1 cellular context compared by ENCODE assay signal in the genomic region with DNA sequence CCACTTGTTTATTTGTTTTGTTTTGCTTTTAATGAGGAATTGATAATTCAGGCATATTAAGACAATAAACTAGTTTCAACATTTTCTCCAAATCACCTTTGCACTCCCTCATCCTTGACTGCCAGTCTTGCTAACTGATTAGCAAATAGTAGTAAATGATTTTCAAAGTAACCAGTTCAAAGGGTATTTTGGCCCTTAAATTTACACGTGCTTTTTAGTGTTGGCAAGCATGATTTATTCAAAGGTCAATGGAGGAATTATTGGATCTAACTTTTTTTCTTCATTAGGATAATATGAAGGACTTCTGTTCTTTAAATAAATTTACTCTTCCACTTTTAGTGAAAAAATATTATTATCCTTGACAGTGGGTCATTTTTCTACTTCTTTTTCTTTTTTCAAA.
TF ChIP-seq lines count a peak whose summit lies in the region.

No MANE protein-coding gene starts in this region.

TF ChIP-seq in HepG2, 621 proteins besides CTCF, POLR2A, EP300 and RAD21 (continued from another document and continues in another):
- no peak for TF ChIP-seq KIAA2018 (CRISPR knock-in tag; IDR thresholded peaks at IDR 0.05; ENCODE audit: borderline replicate concordance)
- TF ChIP-seq NCOA2 (CRISPR knock-in tag; IDR thresholded peaks at IDR 0.05): peak; percentile 67
- TF ChIP-seq ZNF709 (CRISPR knock-in tag; IDR thresholded peaks at IDR 0.05): no peak
- TF ChIP-seq, protein P1, sequence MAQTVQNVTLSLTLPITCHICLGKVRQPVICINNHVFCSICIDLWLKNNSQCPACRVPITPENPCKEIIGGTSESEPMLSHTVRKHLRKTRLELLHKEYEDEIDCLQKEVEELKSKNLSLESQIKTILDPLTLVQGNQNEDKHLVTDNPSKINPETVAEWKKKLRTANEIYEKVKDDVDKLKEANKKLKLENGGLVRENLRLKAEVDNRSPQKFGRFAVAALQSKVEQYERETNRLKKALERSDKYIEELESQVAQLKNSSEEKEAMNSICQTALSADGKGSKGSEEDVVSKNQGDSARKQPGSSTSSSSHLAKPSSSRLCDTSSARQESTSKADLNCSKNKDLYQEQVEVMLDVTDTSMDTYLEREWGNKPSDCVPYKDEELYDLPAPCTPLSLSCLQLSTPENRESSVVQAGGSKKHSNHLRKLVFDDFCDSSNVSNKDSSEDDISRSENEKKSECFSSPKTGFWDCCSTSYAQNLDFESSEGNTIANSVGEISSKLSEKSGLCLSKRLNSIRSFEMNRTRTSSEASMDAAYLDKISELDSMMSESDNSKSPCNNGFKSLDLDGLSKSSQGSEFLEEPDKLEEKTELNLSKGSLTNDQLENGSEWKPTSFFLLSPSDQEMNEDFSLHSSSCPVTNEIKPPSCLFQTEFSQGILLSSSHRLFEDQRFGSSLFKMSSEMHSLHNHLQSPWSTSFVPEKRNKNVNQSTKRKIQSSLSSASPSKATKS (CRISPR knock-in tag; IDR thresholded peaks at IDR 0.05): no peak
- TF ChIP-seq SUZ12 (IDR thresholded peaks at IDR 0.05; ENCODE audit: low read depth, low read length): no peak
- peak; percentile 48 for TF ChIP-seq MNT (IDR thresholded peaks at IDR 0.05)
- TF ChIP-seq ZNF232 (CRISPR knock-in tag; IDR thresholded peaks at IDR 0.05; ENCODE audit: borderline replicate concordance): no peak
- TF ChIP-seq HOXA7 (CRISPR knock-in tag; IDR thresholded peaks at IDR 0.05): no peak
- peak; percentile 81; the same call in 1 of the 2 replicates for TF ChIP-seq NCOR1 (IDR thresholded peaks at IDR 0.05; ENCODE audit: borderline replicate concordance, low read length)
- no peak for TF ChIP-seq HNRNPL (IDR thresholded peaks at IDR 0.05; ENCODE audit: low read depth, low read length)
- TF ChIP-seq, protein P2, sequence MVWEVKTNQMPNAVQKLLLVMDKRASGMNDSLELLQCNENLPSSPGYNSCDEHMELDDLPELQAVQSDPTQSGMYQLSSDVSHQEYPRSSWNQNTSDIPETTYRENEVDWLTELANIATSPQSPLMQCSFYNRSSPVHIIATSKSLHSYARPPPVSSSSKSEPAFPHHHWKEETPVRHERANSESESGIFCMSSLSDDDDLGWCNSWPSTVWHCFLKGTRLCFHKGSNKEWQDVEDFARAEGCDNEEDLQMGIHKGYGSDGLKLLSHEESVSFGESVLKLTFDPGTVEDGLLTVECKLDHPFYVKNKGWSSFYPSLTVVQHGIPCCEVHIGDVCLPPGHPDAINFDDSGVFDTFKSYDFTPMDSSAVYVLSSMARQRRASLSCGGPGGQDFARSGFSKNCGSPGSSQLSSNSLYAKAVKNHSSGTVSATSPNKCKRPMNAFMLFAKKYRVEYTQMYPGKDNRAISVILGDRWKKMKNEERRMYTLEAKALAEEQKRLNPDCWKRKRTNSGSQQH (CRISPR knock-in tag; IDR thresholded peaks at IDR 0.05; ENCODE audit: low read depth): no peak
- peak; percentile 73 for TF ChIP-seq HNF4G (IDR thresholded peaks at IDR 0.05; ENCODE audit: borderline replicate concordance, low read depth, low read length)
- no peak for TF ChIP-seq HNF4G (CRISPR knock-in tag; IDR thresholded peaks at IDR 0.05; ENCODE audit: borderline replicate concordance, low read depth)
- TF ChIP-seq TFDP1 (CRISPR knock-in tag; IDR thresholded peaks at IDR 0.05; ENCODE audit: borderline replicate concordance): peak; percentile 50; the same call in 1 of the 2 replicates
- TF ChIP-seq ZNF850 (CRISPR knock-in tag; conservative IDR thresholded peaks at IDR 0.05): no peak
- TF ChIP-seq, protein P3, sequence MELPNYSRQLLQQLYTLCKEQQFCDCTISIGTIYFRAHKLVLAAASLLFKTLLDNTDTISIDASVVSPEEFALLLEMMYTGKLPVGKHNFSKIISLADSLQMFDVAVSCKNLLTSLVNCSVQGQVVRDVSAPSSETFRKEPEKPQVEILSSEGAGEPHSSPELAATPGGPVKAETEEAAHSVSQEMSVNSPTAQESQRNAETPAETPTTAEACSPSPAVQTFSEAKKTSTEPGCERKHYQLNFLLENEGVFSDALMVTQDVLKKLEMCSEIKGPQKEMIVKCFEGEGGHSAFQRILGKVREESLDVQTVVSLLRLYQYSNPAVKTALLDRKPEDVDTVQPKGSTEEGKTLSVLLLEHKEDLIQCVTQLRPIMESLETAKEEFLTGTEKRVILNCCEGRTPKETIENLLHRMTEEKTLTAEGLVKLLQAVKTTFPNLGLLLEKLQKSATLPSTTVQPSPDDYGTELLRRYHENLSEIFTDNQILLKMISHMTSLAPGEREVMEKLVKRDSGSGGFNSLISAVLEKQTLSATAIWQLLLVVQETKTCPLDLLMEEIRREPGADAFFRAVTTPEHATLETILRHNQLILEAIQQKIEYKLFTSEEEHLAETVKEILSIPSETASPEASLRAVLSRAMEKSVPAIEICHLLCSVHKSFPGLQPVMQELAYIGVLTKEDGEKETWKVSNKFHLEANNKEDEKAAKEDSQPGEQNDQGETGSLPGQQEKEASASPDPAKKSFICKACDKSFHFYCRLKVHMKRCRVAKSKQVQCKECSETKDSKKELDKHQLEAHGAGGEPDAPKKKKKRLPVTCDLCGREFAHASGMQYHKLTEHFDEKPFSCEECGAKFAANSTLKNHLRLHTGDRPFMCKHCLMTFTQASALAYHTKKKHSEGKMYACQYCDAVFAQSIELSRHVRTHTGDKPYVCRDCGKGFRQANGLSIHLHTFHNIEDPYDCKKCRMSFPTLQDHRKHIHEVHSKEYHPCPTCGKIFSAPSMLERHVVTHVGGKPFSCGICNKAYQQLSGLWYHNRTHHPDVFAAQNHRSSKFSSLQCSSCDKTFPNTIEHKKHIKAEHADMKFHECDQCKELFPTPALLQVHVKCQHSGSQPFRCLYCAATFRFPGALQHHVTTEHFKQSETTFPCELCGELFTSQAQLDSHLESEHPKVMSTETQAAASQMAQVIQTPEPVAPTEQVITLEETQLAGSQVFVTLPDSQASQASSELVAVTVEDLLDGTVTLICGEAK (IDR thresholded peaks at IDR 0.05): no peak
- TF ChIP-seq, protein P3 (CRISPR knock-in tag; IDR thresholded peaks at IDR 0.05): no peak
- TF ChIP-seq FOXJ3 (CRISPR knock-in tag; IDR thresholded peaks at IDR 0.05; ENCODE audit: borderline replicate concordance): peak; percentile 44; the same call in 1 of the 2 replicates
- no peak for TF ChIP-seq KDM5B (CRISPR knock-in tag; IDR thresholded peaks at IDR 0.05; ENCODE audit: borderline replicate concordance)
- peak; percentile 59; the same call in 1 of the 2 replicates for TF ChIP-seq ZNF503 (CRISPR knock-in tag; IDR thresholded peaks at IDR 0.05)
- no peak for TF ChIP-seq ZNF317 (CRISPR knock-in tag; IDR thresholded peaks at IDR 0.05)
- no peak for TF ChIP-seq ZNF484 (CRISPR knock-in tag; IDR thresholded peaks at IDR 0.05; ENCODE audit: borderline replicate concordance, low read depth)
- no peak for TF ChIP-seq ZFYVE20 (CRISPR knock-in tag; IDR thresholded peaks at IDR 0.05; ENCODE audit: borderline replicate concordance, low read depth)
- no peak for TF ChIP-seq RARG (CRISPR knock-in tag; IDR thresholded peaks at IDR 0.05; ENCODE audit: low read depth)
